ENCODE assay signal across 7 cellular contexts in genomic region chr16:32915346-32915745, GRCh38.
A peak's percentile ranks its signal among the peaks of the same experiment; 100 is the strongest.
DNase-seq lines count a peak whose midpoint lies in the region; ATAC-seq, FAIRE-seq and TF ChIP-seq lines count a peak whose summit lies in the region.
"Not testable (repeated sequence)": the region's sequence is repeated elsewhere in the genome, so short reads cannot be mapped to it uniquely, and the experiment has no call there.

No MANE protein-coding gene starts in this region.

- not testable (repeated sequence) for H3K9me3 ChIP-seq in HEK293 (ENCODE audit: control insufficient read depth, insufficient read depth, low read depth, low read length); PC-9 (ENCODE audit: insufficient read depth, low read depth); adrenal gland (replicated peaks in 1 of 3); HepG2 (ENCODE audit: low read length)

- not testable (repeated sequence) for TF ChIP-seq EP300 in HepG2 (IDR thresholded peaks at IDR 0.05; ENCODE audit: low read depth in 2 of 2, low read length in 2 of 2); HepG2 (CRISPR knock-in tag; IDR thresholded peaks at IDR 0.05; ENCODE audit: borderline replicate concordance)

- not testable (repeated sequence) for FAIRE-seq in HepG2 (lab: Jason Lieb, UNC)

- not testable (repeated sequence) for BruUV-seq in PC-9 (replicated peaks; lab: Mats Ljungman, UMichigan); HepG2 (replicated peaks; lab: Mats Ljungman, UMichigan)

- not testable (repeated sequence) for H4K20me1 ChIP-seq in PC-9 (ENCODE audit: insufficient read depth); HepG2 (ENCODE audit: insufficient read depth, low read length)

- POLR2A ChIA-PET in HEK293 (lab: Yijun Ruan, JAX); PC-9 (lab: Charles Lee; ENCODE audit: unreplicated experiment); HepG2 (lab: Yijun Ruan, JAX): not testable (repeated sequence)

- H3K4me3 ChIP-seq in HEK293 (ENCODE audit: low read depth, low read length); PC-9; adrenal gland; HepG2 (replicated peaks in 1 of 3; ENCODE audit: insufficient read depth in 1 of 3, low read depth in 2 of 3, low read length in 3 of 3): not testable (repeated sequence)

- not testable (repeated sequence) for ATAC-seq in foreskin keratinocyte, HepG2

- 34 to 61% (median 42%) methylated on average over 7 to 14 of the region's 15 CpGs for WGBS in adrenal gland, 4 donors
- WGBS in HepG2 (ENCODE audit: low lambda C conversion rate), result under 1% methylated on average over 12 of the region's 15 CpGs

- H3F3A ChIP-seq in PC-9 (ENCODE audit: insufficient read depth, low read depth), result not testable (repeated sequence)

- not testable (repeated sequence) for H3K36me3 ChIP-seq in HEK293 (ENCODE audit: control insufficient read depth in 2 of 2, insufficient read depth in 1 of 2, low read length in 2 of 2); PC-9 (ENCODE audit: low read depth); adrenal gland (replicated peaks in 1 of 2); HepG2 (replicated peaks in 1 of 2; ENCODE audit: control insufficient read depth in 1 of 2, insufficient read depth in 2 of 2, low read length in 2 of 2)

- DNase-seq in PC-9, result peak in 1 of 2 experiments; percentile 11
- not testable (repeated sequence) for DNase-seq in adrenal gland; foreskin keratinocyte; HepG2 (ENCODE audit: low spot score)

- not testable (repeated sequence) for H3K9ac ChIP-seq in HepG2 (ENCODE audit: insufficient read depth, low read depth, low read length)

- TF ChIP-seq POLR2A in adrenal gland (IDR thresholded peaks at IDR 0.05); HepG2 (IDR thresholded peaks at IDR 0.05; ENCODE audit: insufficient read depth in 1 of 2, low read depth in 2 of 2, low read length in 2 of 2): not testable (repeated sequence)

- intact Hi-C loops in PC-9 (cut with micrococcal nuclease; ENCODE audit: unreplicated experiment); adrenal gland (cut with DNase I); HepG2 (cut with micrococcal nuclease; ENCODE audit: unreplicated experiment): not testable (repeated sequence)

- not testable (repeated sequence) for H3K27ac ChIP-seq in 22Rv1; HEK293 (ENCODE audit: extremely low read depth, low read depth, low read length); PC-9; adrenal gland; foreskin keratinocyte; HepG2 (ENCODE audit: extremely low read length, insufficient read depth, low read length)

- not testable (repeated sequence) for TF ChIP-seq RAD21 in HepG2 (CRISPR knock-in tag; IDR thresholded peaks at IDR 0.05)

- H3K4me1 ChIP-seq in HEK293 (ENCODE audit: control insufficient read depth, insufficient read depth, low read length); PC-9 (replicated peaks; ENCODE audit: insufficient read depth); adrenal gland (replicated peaks in 1 of 2); foreskin keratinocyte; HepG2 (ENCODE audit: insufficient read depth, low read length): not testable (repeated sequence)

- TF ChIP-seq CTCF in 22Rv1 (IDR thresholded peaks at IDR 0.05), result peak; percentile 61
- TF ChIP-seq CTCF in HEK293 (tag by site-specific recombination; IDR thresholded peaks at IDR 0.05), result not testable (repeated sequence)
- TF ChIP-seq CTCF in LNCAP (IDR thresholded peaks at IDR 0.05), result peak; percentile 59
- peak; percentile 54 for TF ChIP-seq CTCF in PC-9 (conservative IDR thresholded peaks at IDR 0.05)
- peak in 4 of 6 experiments; percentile 15 to 29 (median 20) for TF ChIP-seq CTCF in adrenal gland (IDR thresholded peaks at IDR 0.05)
- TF ChIP-seq CTCF in foreskin keratinocyte (conservative IDR thresholded peaks at IDR 0.05), result peak; percentile 5
- peak; percentile 55 for TF ChIP-seq CTCF in HepG2 (CRISPR knock-in tag; IDR thresholded peaks at IDR 0.05)

- not testable (repeated sequence) for H3K9me2 ChIP-seq in PC-9 (ENCODE audit: insufficient read depth)

- H3K27me3 ChIP-seq in PC-9 (ENCODE audit: insufficient read depth, low read depth); adrenal gland; foreskin keratinocyte; HepG2 (ENCODE audit: control insufficient read depth in 1 of 2, insufficient read depth in 2 of 2, low read length in 2 of 2): not testable (repeated sequence)

- H3K4me2 ChIP-seq in PC-9; HepG2 (ENCODE audit: low read depth, low read length): not testable (repeated sequence)

- not testable (repeated sequence) for H3K79me2 ChIP-seq in PC-9 (ENCODE audit: low read depth); HepG2 (ENCODE audit: insufficient read depth, low read length)

- in situ Hi-C loops in HepG2 (cut with HindIII; ENCODE audit: extremely low pct_ligation_motif_present, low pct_unique_long_range_greater_than_20kb), result not testable (repeated sequence)

- CTCF ChIA-PET in HEK293 (lab: Yijun Ruan, JAX); PC-9 (lab: Charles Lee); HepG2 (lab: Yijun Ruan, JAX; ENCODE audit: low intra/inter-chr PET ratio, low total read pairs): not testable (repeated sequence)

- not testable (repeated sequence) for H2AFZ ChIP-seq in PC-9; HepG2 (ENCODE audit: low read length)

TF ChIP-seq in HEK293, 187 proteins besides CTCF, POLR2A, EP300 and RAD21:
- TF ChIP-seq ZNF654 (tag by site-specific recombination; IDR thresholded peaks at IDR 0.05; ENCODE audit: low read depth), result peak; percentile 18; the same call in 1 of the 2 replicates
